ENCODE assay signal across 3 cellular contexts in the genomic region with DNA sequence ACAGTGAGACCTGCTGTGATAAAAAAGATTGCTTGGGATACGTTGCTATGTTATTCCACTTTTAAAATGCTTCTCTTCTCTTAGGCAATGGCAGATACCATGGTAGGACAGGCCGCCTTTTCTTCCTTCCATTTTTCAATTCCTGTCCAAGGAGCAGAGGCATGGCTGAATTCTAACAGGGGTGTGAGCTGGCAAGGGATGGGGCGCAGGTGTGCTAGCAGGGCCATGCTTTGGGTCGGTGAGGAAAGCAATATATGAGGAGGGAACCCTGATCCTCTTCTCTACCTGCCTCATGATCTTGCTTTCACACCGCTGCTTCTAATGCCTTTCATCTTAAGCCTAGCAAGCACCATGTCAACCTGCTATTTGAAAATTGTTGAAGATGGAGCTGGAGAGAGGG.
"Had no signal": no experiment of that assay in that cellular context is flagged by ENCODE, and none has a peak within 500 bp of the region (broad histone marks: within the 10 kb centered on the region; RNA-seq: fewer than 3 reads in every experiment).

No MANE protein-coding gene starts in this region.

- DNase-seq: GDM1, GF-D8 had no signal

- H3K4me3 ChIP-seq: GM12878 had no signal

- ATAC-seq: GM12878 had no signal
